In genomic region chr10:113524120-113524519, GRCh38 we compare ENCODE assay signal across 1 cellular context.
TF ChIP-seq lines count a peak whose summit lies in the region.

No MANE protein-coding gene starts in this region.

TF ChIP-seq in A549, 52 proteins besides CTCF, POLR2A, EP300 and RAD21 (continued from another document):
- TF ChIP-seq HEYL (CRISPR knock-in tag; IDR thresholded peaks at IDR 0.05), result no peak
